ENCODE assay signal across 16 cellular contexts in the genomic region with DNA sequence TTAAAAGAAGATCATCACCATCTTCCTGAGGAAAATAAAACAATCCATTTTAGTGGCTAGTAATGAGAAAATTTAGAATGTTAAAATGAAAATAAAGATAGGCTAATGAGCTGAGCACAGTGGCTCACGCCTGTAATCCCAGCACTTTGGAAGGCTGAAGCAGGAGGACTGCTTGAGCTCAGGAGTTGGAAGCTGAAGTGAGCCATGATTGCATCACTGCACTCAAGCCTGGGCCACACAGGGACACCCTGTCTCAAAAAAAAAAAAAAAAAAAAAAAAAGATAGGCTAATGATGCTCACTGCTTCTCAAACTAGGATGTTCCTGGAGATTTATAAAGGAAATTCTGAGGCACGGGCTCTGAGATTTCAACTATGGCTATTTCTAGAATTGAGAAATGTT. TPM values are rescaled to one million over a fixed set of nuclear protein-coding genes. Genes with fewer than 3 reads are reported as not detected.
A peak's percentile ranks its signal among the peaks of the same experiment; 100 is the strongest.
DNase-seq lines count a peak whose midpoint lies in the region; ATAC-seq, FAIRE-seq and TF ChIP-seq lines count a peak whose summit lies in the region.
"Had no signal": no experiment of that assay in that cellular context is flagged by ENCODE, and none has a peak within 500 bp of the region (broad histone marks: within the 10 kb centered on the region; RNA-seq: fewer than 3 reads in every experiment).

No MANE protein-coding gene starts in this region.

- peak overlapping the region; percentile 50 for H3K4me3 Mint-ChIP-seq in CD4-positive, alpha-beta T cell
- H3K4me3 Mint-ChIP-seq: endodermal cell had no signal

- no peak for FAIRE-seq in small intestine (lab: Jason Lieb, UNC)
- FAIRE-seq: islet of Langerhans had no signal

- peaks cover 7% of the 10 kb centered on the region; the same call in 1 of the 2 replicates for H3K36me3 ChIP-seq in ACC112 (ENCODE audit: insufficient read depth, low read length)
- no peaks in the 10 kb centered on the region for H3K36me3 ChIP-seq in small intestine (ENCODE audit: control insufficient read depth in 2 of 2, insufficient read depth in 2 of 2, low read length in 2 of 2)
- H3K36me3 ChIP-seq: breast epithelium had no signal

- peaks cover 21% of the 10 kb centered on the region for H3K36me3 Mint-ChIP-seq in CD4-positive, alpha-beta T cell (ENCODE audit: low read depth)

- H3K4me1 ChIP-seq in ACC112 (ENCODE audit: control insufficient read depth, insufficient read depth, low read length, unreplicated experiment) (peaks cover 15% of the 10 kb centered on the region), small intestine (ENCODE audit: control insufficient read depth in 2 of 2, insufficient read depth in 1 of 2, low read depth in 1 of 2, low read length in 1 of 2) (no peaks in the 10 kb centered on the region)
- H3K4me1 ChIP-seq: breast epithelium had no signal

- no peaks in the 10 kb centered on the region for H3K9me3 ChIP-seq in CD4-positive, alpha-beta T cell (ENCODE audit: control insufficient read depth, low read length)
- no peaks in the 10 kb centered on the region for H3K9me3 ChIP-seq in small intestine (ENCODE audit: control insufficient read depth, low read depth)
- H3K9me3 ChIP-seq: breast epithelium had no signal

- peaks cover 19% of the 10 kb centered on the region for H3K4me1 Mint-ChIP-seq in CD4-positive, alpha-beta T cell (ENCODE audit: low read depth)

- no peak for ATAC-seq in CD4-positive, alpha-beta T cell (ENCODE audit: poor library complexity)
- ATAC-seq: Right ventricle myocardium inferior had no signal

- 95 to 100% (median 96%) methylated on average over 2 of the region's 2 CpGs for WGBS in small intestine, 3 donors

- H3K27me3 ChIP-seq in ACC112 (ENCODE audit: insufficient read depth, low read length) (no peaks in the 10 kb centered on the region), small intestine (ENCODE audit: control insufficient read depth in 2 of 2, insufficient read depth in 2 of 2, low read length in 2 of 2) (no peaks in the 10 kb centered on the region)
- no peaks in the 10 kb centered on the region for H3K27me3 ChIP-seq in CD4-positive, alpha-beta T cell (ENCODE audit: control insufficient read depth, insufficient read depth, low read length)
- H3K27me3 ChIP-seq: breast epithelium had no signal

- no peak overlapping the region for H2AFZ ChIP-seq in ACC112 (ENCODE audit: low read length, unreplicated experiment)

- intact Hi-C loops in CD4-positive, alpha-beta T cell (cut with DNase I, micrococcal nuclease) = no loop called here

- DNase-seq in CD4-positive, alpha-beta T cell = no peak
- DNase-seq in NB4 (ENCODE audit: low read depth) (peak; percentile 38), fibroblast of villous mesenchyme (ENCODE audit: low read depth) (peak; percentile 60), small intestine (no peak), HK-2 (ENCODE audit: unreplicated experiment) (no peak)
- no peak for DNase-seq in stimulated activated CD4-positive, alpha-beta T cell treated with anti-CD3 and anti-CD28 coated beads, Interleukin-15, amount 100 ng/mL, for 24 hours
- DNase-seq: activated CD4-positive, alpha-beta memory T cell treated with anti-CD3 and anti-CD28 coated beads, Interleukin-2, amount 10 ng/mL, durations not matched to agents 7 days and 5 days; activated effector memory CD4-positive, alpha-beta T cell treated with anti-CD3 and anti-CD28 coated beads, Interleukin-2, amount 50 U/mL, for 16 hours; C1 segment of cervical spinal cord; endodermal cell; midbrain; T1000 had no signal

- CTCF ChIA-PET in CD4-positive, alpha-beta T cell (lab: Charles Lee) = interaction anchor here (1.1 kb wide), 1 partner anchor 9 kb away, joined by 4 read pairs; no protein-coding TSS in a partner anchor

- no peaks in the 10 kb centered on the region for H3K27me3 Mint-ChIP-seq in CD4-positive, alpha-beta T cell
- H3K27me3 Mint-ChIP-seq: activated CD4-positive, alpha-beta memory T cell treated with anti-CD3 and anti-CD28 coated beads, Interleukin-2, amount 10 ng/mL, durations not matched to agents 7 days and 5 days had no signal

- no peak for TF ChIP-seq POLR2A in NB4 (IDR thresholded peaks at IDR 0.05; ENCODE audit: extremely low read depth, insufficient read length)

- H3K9me3 Mint-ChIP-seq in CD4-positive, alpha-beta T cell = no peaks in the 10 kb centered on the region
- H3K9me3 Mint-ChIP-seq: activated CD4-positive, alpha-beta memory T cell treated with anti-CD3 and anti-CD28 coated beads, Interleukin-2, amount 10 ng/mL, durations not matched to agents 7 days and 5 days; endodermal cell had no signal

- TF ChIP-seq CTCF in CD4-positive, alpha-beta T cell (IDR thresholded peaks at IDR 0.05) = no peak
- TF ChIP-seq CTCF in NB4 (IDR thresholded peaks at IDR 0.05; ENCODE audit: low read depth, low read length) (no peak), fibroblast of villous mesenchyme (IDR thresholded peaks at IDR 0.05; ENCODE audit: insufficient read depth, low read depth, low read length) (no peak)

- H3K27ac Mint-ChIP-seq in CD4-positive, alpha-beta T cell = peak overlapping the region; percentile 76
- H3K27ac Mint-ChIP-seq: endodermal cell had no signal

- peak overlapping the region; percentile 30 for H3K27ac ChIP-seq in ACC112 (ENCODE audit: low read depth, low read length)
- no peak overlapping the region for H3K27ac ChIP-seq in CD4-positive, alpha-beta T cell (ENCODE audit: low read depth, low read length)
- no peak overlapping the region for H3K27ac ChIP-seq in small intestine (ENCODE audit: low read depth in 1 of 2, low read length in 1 of 2)
- H3K27ac ChIP-seq: breast epithelium had no signal

- POLR2A ChIA-PET in CD4-positive, alpha-beta T cell (lab: Charles Lee) = no interaction called here

- no peak overlapping the region for H3K4me3 ChIP-seq in ACC112 (ENCODE audit: low read depth, low read length)
- no peak overlapping the region for H3K4me3 ChIP-seq in NB4 (ENCODE audit: low read depth, low read length)
- H3K4me3 ChIP-seq in fibroblast of villous mesenchyme (ENCODE audit: low read depth, low read length) = no peak overlapping the region
- no peak overlapping the region for H3K4me3 ChIP-seq in small intestine (ENCODE audit: low read depth in 1 of 2, low read length in 2 of 2)
- H3K4me3 ChIP-seq: breast epithelium had no signal

- H3K79me2 ChIP-seq in ACC112 (ENCODE audit: control insufficient read depth, insufficient read depth, low read length, unreplicated experiment) = no peaks in the 10 kb centered on the region

RNA-seq across cellular contexts. Expression of gene CPLANE1, which starts 50.3 kb away (rescaled TPM):
- 1 to 10 TPM; 4.9 to 5.7 TPM for total RNA-seq in CD4-positive, alpha-beta T cell
- total RNA-seq in fibroblast of villous mesenchyme = 31.9 and 39.7 TPM in 2 replicates
- 1 to 10 TPM in 1 of 3 donors, under 1 TPM in 2; 0.22 to 1.4 (median 0.27) TPM for polyA plus RNA-seq in small intestine

Comparison
In these comparisons a context has a peak if more than half of its experiments do, and no peak if none do; other contexts are left out.
1. DNase-seq: peak in NB4 (single experiment) and fibroblast of villous mesenchyme (single experiment); none in CD4-positive, alpha-beta T cell (0 of 10), stimulated activated CD4-positive, alpha-beta T cell treated with anti-CD3 and anti-CD28 coated beads, Interleukin-15, amount 100 ng/mL, for 24 hours (single experiment), small intestine (single experiment) and HK-2 (single experiment).